Comparison of ENCODE assay signal across 21 cellular contexts in genomic region chr3:149007567-149008257, GRCh38.
"Had no signal": no experiment of that assay in that cellular context is flagged by ENCODE, and none has a peak within 500 bp of the region (broad histone marks: within the 10 kb centered on the region; RNA-seq: fewer than 3 reads in every experiment).

No MANE protein-coding gene starts in this region.

- H3K9me3 Mint-ChIP-seq: activated T-cell treated with anti-CD3 and anti-CD28 coated beads, Interleukin-2, amount 50 U/mL, for 72 hours; naive B cell had no signal

- H3K9me3 ChIP-seq: ascending aorta, left lung, spleen, thyroid gland, upper lobe of right lung had no signal

- H3K4me3 Mint-ChIP-seq: activated T-cell treated with anti-CD3 and anti-CD28 coated beads, Interleukin-2, amount 50 U/mL, for 72 hours had no signal

- DNase-seq: activated CD4-positive, alpha-beta T cell treated with anti-CD3 and anti-CD28 coated beads, Interleukin-2, amount 50 U/mL, for 48 hours; activated effector memory CD4-positive, alpha-beta T cell treated with Interleukin-2 at 50 U/mL for 16 hours; activated naive CD4-positive, alpha-beta T cell treated with anti-CD3 and anti-CD28 coated beads, Interleukin-2, amount 50 U/mL, for 16 hours; activated T-cell treated with anti-CD3 and anti-CD28 coated beads, Interleukin-2, amount 50 U/mL, for 72 hours; brain microvascular endothelial cell; caudate nucleus; dermis blood vessel endothelial cell; effector memory CD4-positive, alpha-beta T cell; foreskin melanocyte; glutamatergic neuron; kidney glomerular epithelial cell; left lung; naive B cell; spleen; stimulated activated CD4-positive, alpha-beta T cell treated with anti-CD3 and anti-CD28 coated beads, Interleukin-4, amount 100 ng/mL, for 24 hours; stimulated activated naive CD8-positive, alpha-beta T cell treated with anti-CD3 and anti-CD28 coated beads, Interleukin-15, Interleukin-2, amounts not matched to agents 100 U/mL and 50 U/mL, for 24 hours; thyroid gland; upper lobe of right lung had no signal

- ATAC-seq: activated T-cell treated with anti-CD3 and anti-CD28 coated beads, Interleukin-2, amount 50 U/mL, for 72 hours; esophagus mucosa; left lung; stimulated activated naive CD8-positive, alpha-beta T cell treated with anti-CD3 and anti-CD28 coated beads, Interleukin-15, Interleukin-2, amounts not matched to agents 100 U/mL and 50 U/mL, for 24 hours; upper lobe of right lung had no signal

- H3K27ac Mint-ChIP-seq: activated T-cell treated with anti-CD3 and anti-CD28 coated beads, Interleukin-2, amount 50 U/mL, for 72 hours; naive B cell; progenitor cell of endocrine pancreas had no signal

- H3K27me3 Mint-ChIP-seq: naive B cell, progenitor cell of endocrine pancreas had no signal
